ENCODE assay signal across 8 cellular contexts in genomic region chr16:807345-808251, GRCh38. TPM values are rescaled to one million over a fixed set of nuclear protein-coding genes. Genes with fewer than 3 reads are reported as not detected.
DNase-seq lines count a peak whose midpoint lies in the region; ATAC-seq and TF ChIP-seq lines count a peak whose summit lies in the region.

No MANE protein-coding gene starts in this region.

- ATAC-seq in GM19035 (IDR thresholded peaks at IDR 0.05; ENCODE audit: unreplicated experiment) (peak; percentile 85), HG03342 (IDR thresholded peaks at IDR 0.05; ENCODE audit: unreplicated experiment) (peak; percentile 81)

- H3K27ac ChIP-seq in liver (ENCODE audit: low read depth in 1 of 2, low read length in 2 of 2) = peak overlapping the region; percentile 64 to 65

- no peak for TF ChIP-seq CTCF in AG10803 (conservative IDR thresholded peaks at IDR 0.05; ENCODE audit: low read length)
- TF ChIP-seq CTCF in liver (IDR thresholded peaks at IDR 0.05; ENCODE audit: low read depth, low read length, missing input control) = no peak

- no peaks in the 10 kb centered on the region for H3K9me3 ChIP-seq in liver (ENCODE audit: control insufficient read depth in 4 of 4, low read length in 3 of 4)

- no peaks in the 10 kb centered on the region for H3K27me3 ChIP-seq in liver (ENCODE audit: control insufficient read depth in 4 of 4, insufficient read depth in 4 of 4, low read length in 3 of 4)

- peak overlapping the region; percentile 1 to 65 for H3K9ac ChIP-seq in liver (ENCODE audit: low read depth in 1 of 2, low read length in 2 of 2)

- H3K36me3 ChIP-seq in liver (ENCODE audit: control insufficient read depth in 4 of 4, insufficient read depth in 3 of 4, low read depth in 1 of 4, low read length in 3 of 4) = no peaks in the 10 kb centered on the region

- DNase-seq in AG10803 (ENCODE audit: low read depth) = peak; percentile 88
- peak; percentile 42 for DNase-seq in NCI-H524 treated with DMSO at 0.1 percent for 48 hours (lab: John Stamatoyannopoulos, UW)
- DNase-seq in activated CD4-positive, alpha-beta T cell treated with anti-CD3 and anti-CD28 coated beads, Interleukin-2, amount 50 U/mL, for 4 hours = peak; percentile 69 to 77
- peak; percentile 81 to 94 for DNase-seq in dermis microvascular lymphatic vessel endothelial cell (ENCODE audit: low read depth in 2 of 2)
- peak; percentile 78 to 89 for DNase-seq in stimulated activated CD4-positive, alpha-beta T cell treated with anti-CD3 and anti-CD28 coated beads, Interleukin-2, amount 100 ng/mL, for 48 hours

- H3K4me3 ChIP-seq in AG10803 (ENCODE audit: low read length) (peak overlapping the region; percentile 77), liver (ENCODE audit: low read depth in 1 of 3, low read length in 3 of 3) (peak overlapping the region; percentile 66 to 89 (median 85))

- peaks cover 0 to 10% (median 5%) of the 10 kb centered on the region in 4 donors for H3K4me1 ChIP-seq in liver (ENCODE audit: control insufficient read depth in 4 of 4, insufficient read depth in 4 of 4, low read length in 3 of 4)

- TF ChIP-seq RAD21 in liver (IDR thresholded peaks at IDR 0.05) = no peak

- 9% methylated on average over 91 of the region's 91 CpGs for WGBS in liver

TF ChIP-seq in liver, 16 proteins besides CTCF, POLR2A, EP300 and RAD21:
- peak; percentile 33 for TF ChIP-seq TAF1 (conservative IDR thresholded peaks at IDR 0.05)
- TF ChIP-seq NR2F2 (IDR thresholded peaks at IDR 0.05) = no peak
- TF ChIP-seq REST (IDR thresholded peaks at IDR 0.05) = no peak
- TF ChIP-seq RXRA (IDR thresholded peaks at IDR 0.05) = no peak
- no peak for TF ChIP-seq FOXA1 (IDR thresholded peaks at IDR 0.05)
- TF ChIP-seq MAX (IDR thresholded peaks at IDR 0.05) = no peak
- TF ChIP-seq ZBTB33 (IDR thresholded peaks at IDR 0.05) = no peak
- TF ChIP-seq, protein P1, sequence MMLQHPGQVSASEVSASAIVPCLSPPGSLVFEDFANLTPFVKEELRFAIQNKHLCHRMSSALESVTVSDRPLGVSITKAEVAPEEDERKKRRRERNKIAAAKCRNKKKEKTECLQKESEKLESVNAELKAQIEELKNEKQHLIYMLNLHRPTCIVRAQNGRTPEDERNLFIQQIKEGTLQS (IDR thresholded peaks at IDR 0.05) = no peak
- no peak for TF ChIP-seq FOXA2 (IDR thresholded peaks at IDR 0.05)
- peak; percentile 100 for TF ChIP-seq YY1 (IDR thresholded peaks at IDR 0.05)
- TF ChIP-seq SP1 (IDR thresholded peaks at IDR 0.05) = no peak
- TF ChIP-seq GABPA (IDR thresholded peaks at IDR 0.05 in 1 of 2, conservative IDR thresholded peaks at IDR 0.05 in 1 of 2) = peak; percentile 69 to 94
TF ChIP-seq in liver: peak in this region for 3.

RNA-seq across cellular contexts. Expression of gene GNG13, which starts 7.1 kb away (rescaled TPM):
- total RNA-seq in dermis microvascular lymphatic vessel endothelial cell = not detected in 2 replicates
- not detected for total RNA-seq in liver
- polyA plus RNA-seq in liver = not detected

RNA-seq across cellular contexts. Expression of gene CHTF18, which starts 19.2 kb away (rescaled TPM):
- total RNA-seq in dermis microvascular lymphatic vessel endothelial cell (8.0 and 9.9 TPM in 2 replicates), liver (10 to 100 TPM in 1 of 2 donors, 1 to 10 TPM in 1; 5.1 to 15.6 TPM)
- polyA plus RNA-seq in liver = 1 to 10 TPM; 1.7 to 2.6 TPM

RNA-seq across cellular contexts. Expression of gene RPUSD1, which starts 19.4 kb away (rescaled TPM):
- total RNA-seq in dermis microvascular lymphatic vessel endothelial cell = 22.2 and 29.8 TPM in 2 replicates
- total RNA-seq in liver = 1 to 10 TPM; 8.2 to 9.7 TPM
- 10 to 100 TPM in 1 of 2 donors, 1 to 10 TPM in 1; 4.5 to 10.7 TPM for polyA plus RNA-seq in liver

RNA-seq across cellular contexts. Expression of gene MSLN, which starts 47.1 kb away (rescaled TPM):
- total RNA-seq in dermis microvascular lymphatic vessel endothelial cell (0.25 and 0.39 TPM in 2 replicates), liver (under 1 TPM; 0.08 to 0.65 TPM)
- under 1 TPM in 1 of 2 donors, not detected in 1; 0.03 TPM for polyA plus RNA-seq in liver

Comparison
In these comparisons a context has a peak if more than half of its experiments do, and no peak if none do; other contexts are left out.
1. Peak in every context shown above with its lines: DNase-seq, ATAC-seq, H3K4me3 ChIP-seq and H3K27ac ChIP-seq.